9 cellular contexts compared by ENCODE assay signal in genomic region chrX:149534926-149535602, GRCh38. TPM values are rescaled to one million over a fixed set of nuclear protein-coding genes. Genes with fewer than 3 reads are reported as not detected.
"Had no signal": no experiment of that assay in that cellular context is flagged by ENCODE, and none has a peak within 500 bp of the region (broad histone marks: within the 10 kb centered on the region; RNA-seq: fewer than 3 reads in every experiment).

No MANE protein-coding gene starts in this region.

RNA-seq across cellular contexts. Expression of gene HSFX3, which starts 14.7 kb away (rescaled TPM):
- total RNA-seq: LHCN-M2, MCF 10A, NCI-H460, OCI-LY7, PC-9, Right ventricle myocardium inferior, RPMI7951, SJCRH30, SK-MEL-5 had no signal

RNA-seq across cellular contexts. Expression of gene MAGEA9B, which starts 52.2 kb away (rescaled TPM):
- total RNA-seq: LHCN-M2, MCF 10A, OCI-LY7, PC-9, Right ventricle myocardium inferior, RPMI7951, SJCRH30, SK-MEL-5 had no signal
